23 cellular contexts compared by ENCODE assay signal in genomic region chr14:98808494-98809407, GRCh38.
DNase-seq lines count a peak whose midpoint lies in the region; ATAC-seq and TF ChIP-seq lines count a peak whose summit lies in the region.
"Had no signal": no experiment of that assay in that cellular context is flagged by ENCODE, and none has a peak within 500 bp of the region (broad histone marks: within the 10 kb centered on the region; RNA-seq: fewer than 3 reads in every experiment).

No MANE protein-coding gene starts in this region.

- H3K4me3 ChIP-seq in GM23338 (no peak overlapping the region), epithelial cell of esophagus (ENCODE audit: low read length) (no peak overlapping the region), GM23248 (no peak overlapping the region)
- H3K4me3 ChIP-seq: GM12878, heart left ventricle, left ventricle myocardium inferior, mucosa of descending colon, neural progenitor cell had no signal

- no peaks in the 10 kb centered on the region for H3K36me3 Mint-ChIP-seq in GM23338 (ENCODE audit: low read depth)
- no peaks in the 10 kb centered on the region for H3K36me3 Mint-ChIP-seq in stimulated activated effector memory CD8-positive, alpha-beta T cell treated with anti-CD3 and anti-CD28 coated beads, Interleukin-12 subunit alpha, Interleukin-12 subunit beta, amount 100 ng/mL, for 72 hours
- H3K36me3 Mint-ChIP-seq: CD4-positive, CD25-positive, alpha-beta regulatory T cell; neural progenitor cell had no signal

- H3F3A ChIP-seq in GM23338 (replicated peaks; ENCODE audit: low read depth) = no peaks in the 10 kb centered on the region
- no peaks in the 10 kb centered on the region for H3F3A ChIP-seq in GM23248 (ENCODE audit: insufficient read depth)

- no peaks in the 10 kb centered on the region for H4K20me1 ChIP-seq in GM23338 (replicated peaks; ENCODE audit: insufficient read depth)
- H4K20me1 ChIP-seq in GM23248 (ENCODE audit: insufficient read depth) = no peaks in the 10 kb centered on the region

- H3K27ac Mint-ChIP-seq in GM23338 = no peak overlapping the region
- peak overlapping the region; percentile 32 for H3K27ac Mint-ChIP-seq in stimulated activated effector memory CD8-positive, alpha-beta T cell treated with anti-CD3 and anti-CD28 coated beads, Interleukin-12 subunit alpha, Interleukin-12 subunit beta, amount 100 ng/mL, for 72 hours
- H3K27ac Mint-ChIP-seq: activated CD4-positive, alpha-beta T cell treated with anti-CD3 and anti-CD28 coated beads, Interleukin-2, amount 10 ng/mL, durations not matched to agents 24 days and 14 days; activated T-helper 1 cell treated with anti-CD3 and anti-CD28 coated beads, Interleukin-12 subunit alpha, Interleukin-12 subunit beta, Interleukin-2, Interleukin-4 antibody, amounts not matched to agents 30 ng/mL and 10 ng/mL and 1 ng/mL, durations not matched to agents 14 hours and 24 hours and 36 hours; neural progenitor cell had no signal

- H3K4me1 Mint-ChIP-seq in GM23338 = peaks cover 10% of the 10 kb centered on the region
- no peaks in the 10 kb centered on the region for H3K4me1 Mint-ChIP-seq in stimulated activated effector memory CD8-positive, alpha-beta T cell treated with anti-CD3 and anti-CD28 coated beads, Interleukin-12 subunit alpha, Interleukin-12 subunit beta, amount 100 ng/mL, for 72 hours
- H3K4me1 Mint-ChIP-seq: activated CD4-positive, alpha-beta T cell treated with anti-CD3 and anti-CD28 coated beads, Interleukin-2, amount 10 ng/mL, durations not matched to agents 24 days and 14 days had no signal

- 39% methylated on average over 12 of the region's 12 CpGs for WGBS in GM23248 (ENCODE audit: low coverage in 1 of 2, low lambda C conversion rate in 2 of 2, missing lambda C conversion rate in 2 of 2), 2 experiments

- no peak overlapping the region for H3K27ac ChIP-seq in GM23338 (ENCODE audit: low read depth)
- H3K27ac ChIP-seq in GM23248 = no peak overlapping the region
- H3K27ac ChIP-seq: heart left ventricle, left ventricle myocardium inferior, neural progenitor cell had no signal

- H2AFZ ChIP-seq in GM23338 = peak overlapping the region; percentile 23; the same call in 1 of the 2 replicates
- no peak overlapping the region for H2AFZ ChIP-seq in GM23248
- H2AFZ ChIP-seq: neural progenitor cell had no signal

- H3K36me3 ChIP-seq in GM23338 (ENCODE audit: insufficient read depth) = no peaks in the 10 kb centered on the region
- no peaks in the 10 kb centered on the region for H3K36me3 ChIP-seq in GM23248 (ENCODE audit: low read depth)
- H3K36me3 ChIP-seq: heart left ventricle, left ventricle myocardium inferior, neural progenitor cell had no signal

- ATAC-seq in GM23338 (no peak), GM18511 (IDR thresholded peaks at IDR 0.05; ENCODE audit: unreplicated experiment) (no peak)
- peak; percentile 26 for ATAC-seq in stimulated activated effector memory CD8-positive, alpha-beta T cell treated with anti-CD3 and anti-CD28 coated beads, Interleukin-12 subunit alpha, Interleukin-12 subunit beta, amount 100 ng/mL, for 72 hours
- ATAC-seq: GM12878, heart left ventricle, mucosa of descending colon had no signal

- peaks cover 10% of the 10 kb centered on the region for H3K27me3 Mint-ChIP-seq in GM23338 (ENCODE audit: insufficient read depth, low read depth, poor library complexity)

- H3K9me3 ChIP-seq in GM23248 (ENCODE audit: low read depth) = no peaks in the 10 kb centered on the region
- H3K9me3 ChIP-seq: heart left ventricle, left ventricle myocardium inferior, mucosa of descending colon had no signal

- H3K4me2 ChIP-seq in GM23338 = no peak overlapping the region
- no peak overlapping the region for H3K4me2 ChIP-seq in GM23248 (ENCODE audit: unreplicated experiment)
- H3K4me2 ChIP-seq: neural progenitor cell had no signal

- H3K9me2 ChIP-seq in GM23338 (ENCODE audit: insufficient read depth) = peaks cover 3% of the 10 kb centered on the region; the same call in 1 of the 2 replicates
- H3K9me2 ChIP-seq in GM23248 (ENCODE audit: insufficient read depth) = no peaks in the 10 kb centered on the region

- 0 out of 3 replicates have a peak, but pooled peaks cover 3% of the 10 kb centered on the region for H3K9me3 Mint-ChIP-seq in GM23338
- H3K9me3 Mint-ChIP-seq in stimulated activated effector memory CD8-positive, alpha-beta T cell treated with anti-CD3 and anti-CD28 coated beads, Interleukin-12 subunit alpha, Interleukin-12 subunit beta, amount 100 ng/mL, for 72 hours = no peaks in the 10 kb centered on the region
- H3K9me3 Mint-ChIP-seq: activated CD4-positive, alpha-beta T cell treated with anti-CD3 and anti-CD28 coated beads, Interleukin-2, amount 10 ng/mL, durations not matched to agents 24 days and 14 days; activated T-helper 1 cell treated with anti-CD3 and anti-CD28 coated beads, Interleukin-12 subunit alpha, Interleukin-12 subunit beta, Interleukin-2, Interleukin-4 antibody, amounts not matched to agents 30 ng/mL and 10 ng/mL and 1 ng/mL, durations not matched to agents 14 hours and 24 hours and 36 hours; neural progenitor cell had no signal

- no peak overlapping the region for H3K9ac ChIP-seq in GM23248
- H3K9ac ChIP-seq: neural progenitor cell had no signal

- H3K27me3 ChIP-seq in GM23338 (ENCODE audit: insufficient read depth) (no peaks in the 10 kb centered on the region), GM23248 (replicated peaks; ENCODE audit: insufficient read depth) (no peaks in the 10 kb centered on the region)
- H3K27me3 ChIP-seq: neural progenitor cell had no signal

- no peak for TF ChIP-seq CTCF in GM23338 (conservative IDR thresholded peaks at IDR 0.05; ENCODE audit: low read depth in 2 of 2)
- no peak for TF ChIP-seq CTCF in epithelial cell of esophagus (IDR thresholded peaks at IDR 0.05; ENCODE audit: insufficient read depth, low read depth, low read length, missing control alignments)

- H3K79me2 ChIP-seq in GM23338 (replicated peaks; ENCODE audit: insufficient read depth) (no peaks in the 10 kb centered on the region), GM23248 (ENCODE audit: insufficient read depth) (no peaks in the 10 kb centered on the region)

- H3K4me3 Mint-ChIP-seq in GM23338 = no peak overlapping the region
- H3K4me3 Mint-ChIP-seq in stimulated activated effector memory CD8-positive, alpha-beta T cell treated with anti-CD3 and anti-CD28 coated beads, Interleukin-12 subunit alpha, Interleukin-12 subunit beta, amount 100 ng/mL, for 72 hours = no peak overlapping the region
- H3K4me3 Mint-ChIP-seq: activated CD4-positive, alpha-beta T cell treated with anti-CD3 and anti-CD28 coated beads, Interleukin-2, amount 10 ng/mL, durations not matched to agents 24 days and 14 days; activated T-helper 1 cell treated with anti-CD3 and anti-CD28 coated beads, Interleukin-12 subunit alpha, Interleukin-12 subunit beta, Interleukin-2, Interleukin-4 antibody, amounts not matched to agents 30 ng/mL and 10 ng/mL and 1 ng/mL, durations not matched to agents 14 hours and 24 hours and 36 hours; CD4-positive, CD25-positive, alpha-beta regulatory T cell; neural progenitor cell had no signal

- DNase-seq in GM23338 (ENCODE audit: low spot score) = no peak
- peak; percentile 31 for DNase-seq in NCI-H2171 (lab: John Stamatoyannopoulos, UW)
- peak; percentile 47 for DNase-seq in epithelial cell of esophagus (ENCODE audit: low read depth)
- DNase-seq in stimulated activated effector memory CD8-positive, alpha-beta T cell treated with anti-CD3 and anti-CD28 coated beads, Interleukin-12 subunit alpha, Interleukin-12 subunit beta, amount 100 ng/mL, for 72 hours (ENCODE audit: low spot score in 2 of 2) = no peak
- DNase-seq in GM23248 = no peak
- no peak for DNase-seq in posterior vena cava (ENCODE audit: low spot score)
- DNase-seq: activated CD4-positive, alpha-beta T cell treated with anti-CD3 and anti-CD28 coated beads, Interleukin-2, amount 10 ng/mL, durations not matched to agents 24 days and 14 days; activated naive CD4-positive, alpha-beta T cell treated with anti-CD3 and anti-CD28 coated beads, Interleukin-2, amount 50 U/mL, for 16 hours; anterior cingulate cortex; CD4-positive, CD25-positive, alpha-beta regulatory T cell; central memory CD4-positive, alpha-beta T cell; heart left ventricle; left ventricle myocardium inferior; mucosa of descending colon; NCI-H2227 treated with DMSO at 0.1 percent for 48 hours; NCI-H774; OCI-M1; SIG-M5; T-helper 1 cell had no signal

- in situ Hi-C loops in GM23248 (cut with MboI) = no loop called here

- intact Hi-C loops in posterior vena cava (cut with DNase I) = no loop called here

- H3K4me1 ChIP-seq in GM23338 (ENCODE audit: insufficient read depth) (peaks cover 11% of the 10 kb centered on the region), GM23248 (ENCODE audit: insufficient read depth) (no peaks in the 10 kb centered on the region)
- H3K4me1 ChIP-seq: heart left ventricle, left ventricle myocardium inferior, neural progenitor cell had no signal

TF ChIP-seq in GM23338, 12 proteins besides CTCF, POLR2A, EP300 and RAD21 (continues in another document):
- TF ChIP-seq STAT1 (IDR thresholded peaks at IDR 0.05; ENCODE audit: unreplicated experiment) = no peak
- TF ChIP-seq REST (IDR thresholded peaks at IDR 0.05; ENCODE audit: unreplicated experiment) = no peak
- no peak for TF ChIP-seq NANOG (IDR thresholded peaks at IDR 0.05; ENCODE audit: borderline replicate concordance)
- no peak for TF ChIP-seq EZH2phosphoT487 (IDR thresholded peaks at IDR 0.05; ENCODE audit: unreplicated experiment)
- no peak for TF ChIP-seq EZH2 (IDR thresholded peaks at IDR 0.05; ENCODE audit: low read depth, unreplicated experiment)

Comparison
In these comparisons a context has a peak if more than half of its experiments do, and no peak if none do; other contexts are left out.
1. DNase-seq: peak in NCI-H2171 (single experiment) and epithelial cell of esophagus (single experiment); none in GM23338 (single experiment), stimulated activated effector memory CD8-positive, alpha-beta T cell treated with anti-CD3 and anti-CD28 coated beads, Interleukin-12 subunit alpha, Interleukin-12 subunit beta, amount 100 ng/mL, for 72 hours (0 of 2), GM23248 (single experiment) and posterior vena cava (single experiment).